In the genomic region with DNA sequence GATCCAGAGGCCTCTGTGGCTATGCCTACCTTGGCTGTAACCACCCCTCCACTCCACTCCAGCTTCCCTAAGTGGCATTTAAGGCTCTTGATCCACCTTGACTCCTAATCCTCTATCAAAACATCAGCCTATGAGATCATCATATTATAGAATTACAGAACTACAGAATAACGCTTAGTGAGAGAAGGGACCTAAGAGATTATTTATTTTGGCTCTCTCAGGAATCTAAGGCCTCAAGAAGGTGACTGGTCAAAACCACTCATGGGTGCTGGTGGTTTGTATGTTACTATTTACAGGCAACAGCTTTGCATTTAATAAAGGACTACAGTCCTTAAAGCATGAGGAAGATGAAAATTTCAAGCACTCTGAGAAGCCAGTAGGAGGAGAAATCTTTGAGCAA, we compare ENCODE assay signal across 21 cellular contexts.
"Had no signal": no experiment of that assay in that cellular context is flagged by ENCODE, and none has a peak within 500 bp of the region (broad histone marks: within the 10 kb centered on the region; RNA-seq: fewer than 3 reads in every experiment).

No MANE protein-coding gene starts in this region.

- H2AFZ ChIP-seq: neural progenitor cell had no signal

- H3K27me3 Mint-ChIP-seq: activated CD4-positive, alpha-beta memory T cell treated with anti-CD3 and anti-CD28 coated beads, Interleukin-2, amount 10 ng/mL, durations not matched to agents 7 days and 5 days; activated CD8-positive, alpha-beta memory T cell treated with anti-CD3 and anti-CD28 coated beads, Interleukin-2, amount 10 ng/mL, durations not matched to agents 7 days and 5 days; activated naive CD8-positive, alpha-beta T cell treated with anti-CD3 and anti-CD28 coated beads, Interleukin-2, amount 10 ng/mL, durations not matched to agents 7 days and 5 days had no signal

- H3K4me1 ChIP-seq: body of pancreas, esophagus muscularis mucosa, neural progenitor cell, right lobe of liver, stomach, vagina had no signal

- H3K9me3 Mint-ChIP-seq: activated CD4-positive, alpha-beta memory T cell treated with anti-CD3 and anti-CD28 coated beads, Interleukin-2, amount 10 ng/mL, durations not matched to agents 7 days and 5 days; activated naive CD8-positive, alpha-beta T cell treated with anti-CD3 and anti-CD28 coated beads, Interleukin-2, amount 10 ng/mL, durations not matched to agents 7 days and 5 days; neural progenitor cell had no signal

- H3K4me3 ChIP-seq: body of pancreas, esophagus muscularis mucosa, neural progenitor cell, right lobe of liver, smooth muscle cell, stomach, vagina had no signal

- ATAC-seq: activated CD8-positive, alpha-beta memory T cell treated with anti-CD3 and anti-CD28 coated beads, Interleukin-2, amount 10 ng/mL, durations not matched to agents 7 days and 5 days; body of pancreas; naive thymus-derived CD4-positive, alpha-beta T cell; right lobe of liver; stimulated activated effector memory CD8-positive, alpha-beta T cell treated with anti-CD3 and anti-CD28 coated beads, Interleukin-12 subunit alpha, Interleukin-12 subunit beta, amount 100 ng/mL, for 72 hours had no signal

- H3K27ac ChIP-seq: body of pancreas, esophagus muscularis mucosa, neural progenitor cell, right lobe of liver, stomach, vagina had no signal

- H3K36me3 ChIP-seq: esophagus muscularis mucosa, neural progenitor cell, right lobe of liver, stomach, vagina had no signal

- H3K4me1 Mint-ChIP-seq: activated CD4-positive, alpha-beta memory T cell treated with anti-CD3 and anti-CD28 coated beads, Interleukin-2, amount 10 ng/mL, durations not matched to agents 7 days and 5 days; activated CD8-positive, alpha-beta memory T cell treated with anti-CD3 and anti-CD28 coated beads, Interleukin-2, amount 10 ng/mL, durations not matched to agents 7 days and 5 days; activated naive CD8-positive, alpha-beta T cell treated with anti-CD3 and anti-CD28 coated beads, Interleukin-2, amount 10 ng/mL, durations not matched to agents 7 days and 5 days; naive thymus-derived CD4-positive, alpha-beta T cell; stimulated activated effector memory CD8-positive, alpha-beta T cell treated with anti-CD3 and anti-CD28 coated beads, Interleukin-12 subunit alpha, Interleukin-12 subunit beta, amount 100 ng/mL, for 72 hours had no signal

- H3K4me2 ChIP-seq: neural progenitor cell, smooth muscle cell had no signal

- H3K9ac ChIP-seq: neural progenitor cell had no signal

- H3K4me3 Mint-ChIP-seq: activated CD4-positive, alpha-beta memory T cell treated with anti-CD3 and anti-CD28 coated beads, Interleukin-2, amount 10 ng/mL, durations not matched to agents 7 days and 5 days; activated CD8-positive, alpha-beta memory T cell treated with anti-CD3 and anti-CD28 coated beads, Interleukin-2, amount 10 ng/mL, durations not matched to agents 7 days and 5 days; activated naive CD8-positive, alpha-beta T cell treated with anti-CD3 and anti-CD28 coated beads, Interleukin-2, amount 10 ng/mL, durations not matched to agents 7 days and 5 days; naive thymus-derived CD4-positive, alpha-beta T cell; neural progenitor cell; stimulated activated effector memory CD8-positive, alpha-beta T cell treated with anti-CD3 and anti-CD28 coated beads, Interleukin-12 subunit alpha, Interleukin-12 subunit beta, amount 100 ng/mL, for 72 hours had no signal

- H3K36me3 Mint-ChIP-seq: activated CD8-positive, alpha-beta memory T cell treated with anti-CD3 and anti-CD28 coated beads, Interleukin-2, amount 10 ng/mL, durations not matched to agents 7 days and 5 days; activated naive CD8-positive, alpha-beta T cell treated with anti-CD3 and anti-CD28 coated beads, Interleukin-2, amount 10 ng/mL, durations not matched to agents 7 days and 5 days; naive thymus-derived CD4-positive, alpha-beta T cell; neural progenitor cell; stimulated activated effector memory CD8-positive, alpha-beta T cell treated with anti-CD3 and anti-CD28 coated beads, Interleukin-12 subunit alpha, Interleukin-12 subunit beta, amount 100 ng/mL, for 72 hours had no signal

- H3K27me3 ChIP-seq: body of pancreas, esophagus muscularis mucosa, neural progenitor cell, right lobe of liver, stomach, vagina had no signal

- H3K9me3 ChIP-seq: body of pancreas, esophagus muscularis mucosa, right lobe of liver, stomach, vagina had no signal

- DNase-seq: activated CD4-positive, alpha-beta memory T cell treated with anti-CD3 and anti-CD28 coated beads, Interleukin-2, amount 10 ng/mL, durations not matched to agents 7 days and 5 days; activated CD4-positive, alpha-beta T cell treated with anti-CD3 and anti-CD28 coated beads for 48 hours; activated CD4-positive, CD25-positive, alpha-beta regulatory T cell; activated CD8-positive, alpha-beta memory T cell treated with anti-CD3 and anti-CD28 coated beads, Interleukin-2, amount 10 ng/mL, durations not matched to agents 7 days and 5 days; activated naive CD4-positive, alpha-beta T cell treated with Interleukin-2 at 50 U/mL for 16 hours; activated naive CD8-positive, alpha-beta T cell treated with anti-CD3 and anti-CD28 coated beads, Interleukin-2, amount 10 ng/mL, durations not matched to agents 7 days and 5 days; amygdala; body of pancreas; dermis blood vessel endothelial cell; effector memory CD4-positive, alpha-beta T cell; mesendoderm; naive thymus-derived CD4-positive, alpha-beta T cell; right lobe of liver; stimulated activated CD4-positive, alpha-beta T cell treated with anti-CD3 and anti-CD28 coated beads, Interleukin-4, amount 100 ng/mL, for 24 hours; stomach; trophoblast cell had no signal

- H3K27ac Mint-ChIP-seq: activated CD4-positive, alpha-beta memory T cell treated with anti-CD3 and anti-CD28 coated beads, Interleukin-2, amount 10 ng/mL, durations not matched to agents 7 days and 5 days; activated CD8-positive, alpha-beta memory T cell treated with anti-CD3 and anti-CD28 coated beads, Interleukin-2, amount 10 ng/mL, durations not matched to agents 7 days and 5 days; activated naive CD8-positive, alpha-beta T cell treated with anti-CD3 and anti-CD28 coated beads, Interleukin-2, amount 10 ng/mL, durations not matched to agents 7 days and 5 days; naive thymus-derived CD4-positive, alpha-beta T cell; neural progenitor cell; stimulated activated effector memory CD8-positive, alpha-beta T cell treated with anti-CD3 and anti-CD28 coated beads, Interleukin-12 subunit alpha, Interleukin-12 subunit beta, amount 100 ng/mL, for 72 hours had no signal
